10 cellular contexts compared by ENCODE assay signal in the genomic region with DNA sequence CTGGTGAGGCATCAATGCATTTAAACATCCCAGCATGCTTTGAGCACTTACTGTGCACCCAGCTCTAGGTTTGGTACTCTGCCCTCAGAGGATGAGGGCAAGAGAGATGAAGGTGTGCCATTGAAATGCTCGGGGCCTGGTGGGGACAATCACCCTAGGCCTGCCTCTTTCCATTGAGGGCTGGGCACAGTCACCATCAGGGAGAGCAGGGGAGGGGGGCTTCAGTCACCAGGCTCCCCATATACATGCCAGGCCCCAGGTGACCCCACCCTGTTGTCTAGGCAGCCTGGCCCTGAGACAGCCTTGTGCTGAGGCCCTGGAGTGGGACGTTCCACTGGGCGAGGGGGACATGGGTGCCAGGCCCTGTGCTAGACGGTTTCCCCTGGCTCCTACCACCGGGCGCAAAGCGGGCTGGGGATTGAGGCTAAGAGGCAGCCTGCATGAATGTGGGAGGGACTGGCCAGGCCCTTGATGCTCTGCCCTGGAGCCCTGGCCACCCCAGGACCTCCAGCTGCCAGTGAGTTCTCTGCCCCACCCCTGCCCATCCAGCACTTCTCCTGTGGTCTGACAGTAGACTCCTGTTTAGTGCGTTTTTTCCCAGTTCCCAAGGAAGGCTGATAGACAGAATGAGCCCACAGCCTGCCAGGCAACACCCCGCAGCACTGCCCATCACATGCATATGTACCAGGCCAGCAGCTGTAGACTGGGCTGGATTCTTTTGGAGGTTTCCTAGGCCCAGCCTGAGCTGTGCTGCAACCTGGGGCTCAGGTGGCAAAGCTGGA. TPM values are rescaled to one million over a fixed set of nuclear protein-coding genes. Genes with fewer than 3 reads are reported as not detected.
DNase-seq lines count a peak whose midpoint lies in the region; ATAC-seq, FAIRE-seq and TF ChIP-seq lines count a peak whose summit lies in the region.
"Had no signal": no experiment of that assay in that cellular context is flagged by ENCODE, and none has a peak within 500 bp of the region (broad histone marks: within the 10 kb centered on the region; RNA-seq: fewer than 3 reads in every experiment).

No MANE protein-coding gene starts in this region.

- peaks cover 62% of the 10 kb centered on the region for H3K79me2 ChIP-seq in astrocyte (ENCODE audit: insufficient read depth, low read length)

- H3K27ac Mint-ChIP-seq in CD8-positive, alpha-beta memory T cell, result peak overlapping the region; percentile 92 to 100 (median 98)
- H3K27ac Mint-ChIP-seq in T-cell, result peak overlapping the region; percentile 92 to 97
- peak overlapping the region; percentile 34 for H3K27ac Mint-ChIP-seq in astrocyte (ENCODE audit: unreplicated experiment)

- peaks cover 24 to 96% (median 31%) of the 10 kb centered on the region in 3 donors for H3K36me3 Mint-ChIP-seq in CD8-positive, alpha-beta memory T cell
- peaks cover 45% of the 10 kb centered on the region for H3K36me3 Mint-ChIP-seq in T-cell
- peaks cover 18% of the 10 kb centered on the region for H3K36me3 Mint-ChIP-seq in astrocyte (ENCODE audit: low read depth, unreplicated experiment)

- intact Hi-C loops in posterior vena cava (cut with DNase I), result no loop called here

- peaks cover 0 to 2% (median 0%) of the 10 kb centered on the region in 5 donors for H3K9me3 Mint-ChIP-seq in CD8-positive, alpha-beta memory T cell
- H3K9me3 Mint-ChIP-seq in T-cell, result no peaks in the 10 kb centered on the region
- no peaks in the 10 kb centered on the region for H3K9me3 Mint-ChIP-seq in astrocyte (ENCODE audit: unreplicated experiment)

- in situ Hi-C loops in GM13976 (cut with MboI; ENCODE audit: low sequenced_read_pairs, unreplicated experiment), result no loop called here

- no peak overlapping the region for H3K9ac ChIP-seq in astrocyte (ENCODE audit: low read length)

- H3K27me3 Mint-ChIP-seq in CD8-positive, alpha-beta memory T cell, result no peaks in the 10 kb centered on the region
- H3K27me3 Mint-ChIP-seq in T-cell (no peaks in the 10 kb centered on the region), astrocyte (ENCODE audit: low read depth, unreplicated experiment) (no peaks in the 10 kb centered on the region)

- DNase-seq in CD8-positive, alpha-beta memory T cell, result peak in 3 of 5 donors; percentile 1 to 51 (median 9)
- DNase-seq in T-cell (peak in 5 of 34 experiments; percentile 3 to 18 (median 14)), astrocyte (ENCODE audit: low read depth) (no peak), posterior vena cava (ENCODE audit: low spot score) (peak; percentile 81), GM13976 (ENCODE audit: low spot score) (no peak), midbrain (lab: John Stamatoyannopoulos, UW) (no peak), GM19238 (ENCODE audit: insufficient read length, low spot score) (no peak)
- DNase-seq: NCI-H1436 treated with DMSO at 0.1 percent for 48 hours had no signal

- ATAC-seq in T-cell (replicated peaks in 1 of 4) (no peak), GM18867 (IDR thresholded peaks at IDR 0.05; ENCODE audit: unreplicated experiment) (no peak)

- H3K4me3 Mint-ChIP-seq in CD8-positive, alpha-beta memory T cell, result peak overlapping the region; percentile 72 to 99 (median 94)
- H3K4me3 Mint-ChIP-seq in T-cell (peak overlapping the region; percentile 88 to 99 (median 92)), astrocyte (ENCODE audit: unreplicated experiment) (no peak overlapping the region)

- H3K4me3 ChIP-seq in CD8-positive, alpha-beta memory T cell (ENCODE audit: low read length), result peak overlapping the region; percentile 67
- H3K4me3 ChIP-seq in astrocyte (ENCODE audit: insufficient read depth, low read depth, low read length), result no peak overlapping the region
- H3K4me3 ChIP-seq: skin epidermis had no signal

- no peak overlapping the region for H2AFZ ChIP-seq in astrocyte (ENCODE audit: low read depth, low read length)

- no peak for FAIRE-seq in astrocyte (lab: Jason Lieb, UNC)

- TF ChIP-seq CTCF in astrocyte (IDR thresholded peaks at IDR 0.05; ENCODE audit: insufficient read depth, low read depth, low read length) (no peak), GM13976 (IDR thresholded peaks at IDR 0.05; ENCODE audit: borderline replicate concordance, control extremely low read depth, extremely low read depth, insufficient read depth, missing control alignments) (no peak)

- CTCF ChIA-PET in CD8-positive, alpha-beta memory T cell (lab: Charles Lee), result interaction anchor here (1.4 to 26.0 kb wide), 3 partner anchors 8 to 91 kb away, joined by 10 to 429 read pairs (median 39); no protein-coding TSS in a partner anchor
- CTCF ChIA-PET in T-cell (lab: Charles Lee), result interaction anchor here (0.6 to 2.0 kb wide), 7 partner anchors 8 to 97 kb away, joined by 3 to 8 read pairs (median 5); no protein-coding TSS in a partner anchor

- no peak overlapping the region for H3K4me2 ChIP-seq in astrocyte (ENCODE audit: low read length)

- H3K27ac ChIP-seq in CD8-positive, alpha-beta memory T cell (ENCODE audit: low read depth, low read length), result peak overlapping the region; percentile 78
- H3K27ac ChIP-seq in astrocyte (ENCODE audit: low read depth, low read length), result no peak overlapping the region

- peaks cover 89% of the 10 kb centered on the region for H4K20me1 ChIP-seq in astrocyte (ENCODE audit: insufficient read depth, low read length)

- H3K4me1 ChIP-seq in CD8-positive, alpha-beta memory T cell (ENCODE audit: insufficient read depth, low read length), result peaks cover 100% of the 10 kb centered on the region
- H3K4me1 ChIP-seq in astrocyte (ENCODE audit: insufficient read depth, low read length), result peaks cover 11% of the 10 kb centered on the region

- H3K9me3 ChIP-seq in CD8-positive, alpha-beta memory T cell (ENCODE audit: low read length), result no peaks in the 10 kb centered on the region
- no peaks in the 10 kb centered on the region for H3K9me3 ChIP-seq in astrocyte (ENCODE audit: insufficient read depth, low read depth, low read length)

- POLR2A ChIA-PET in CD8-positive, alpha-beta memory T cell (lab: Charles Lee), result interaction anchor here (0.8 to 16.0 kb wide), 10 partner anchors 10 to 94 kb away, joined by 3 to 272 read pairs (median 4); a partner anchor contains a TSS
- POLR2A ChIA-PET in T-cell (lab: Charles Lee), result interaction anchor here (0.5 to 2.0 kb wide), 5 partner anchors 13 to 125 kb away, joined by 3 to 5 read pairs (median 3); no protein-coding TSS in a partner anchor

- peaks cover 91 to 99% (median 99%) of the 10 kb centered on the region in 3 donors for H3K4me1 Mint-ChIP-seq in CD8-positive, alpha-beta memory T cell
- H3K4me1 Mint-ChIP-seq in T-cell (peaks cover 98 to 100% (median 99%) of the 10 kb centered on the region in 3 donors), astrocyte (ENCODE audit: low read depth, unreplicated experiment) (peaks cover 11% of the 10 kb centered on the region)

- H3K36me3 ChIP-seq in CD8-positive, alpha-beta memory T cell (ENCODE audit: insufficient read depth, low read length), result peaks cover 62% of the 10 kb centered on the region
- peaks cover 8% of the 10 kb centered on the region for H3K36me3 ChIP-seq in astrocyte (ENCODE audit: insufficient read depth, low read length)

- no peaks in the 10 kb centered on the region for H3K27me3 ChIP-seq in CD8-positive, alpha-beta memory T cell (ENCODE audit: insufficient read depth, low read length, poor library complexity, severe bottlenecking)
- H3K27me3 ChIP-seq in astrocyte (ENCODE audit: insufficient read depth, low read length), result no peaks in the 10 kb centered on the region

RNA-seq across cellular contexts. Expression of a gene that starts 18.9 kb away (rescaled TPM):
- 10 to 100 TPM; 85.2 to 89.7 TPM for total RNA-seq in CD8-positive, alpha-beta memory T cell
- 344 TPM for polyA plus RNA-seq in CD8-positive, alpha-beta memory T cell
- total RNA-seq in T-cell (100 to 1,000 TPM; 503 to 749 (median 693) TPM), astrocyte (2.6 TPM in 2 replicates), posterior vena cava (1 to 10 TPM; 1.0 to 1.6 TPM)

RNA-seq across cellular contexts. Expression of a gene that starts 43.3 kb away (rescaled TPM):
- 100 to 1,000 TPM; 264 to 280 TPM for total RNA-seq in CD8-positive, alpha-beta memory T cell
- polyA plus RNA-seq in CD8-positive, alpha-beta memory T cell, result 1,187 TPM
- total RNA-seq in T-cell (100 to 1,000 TPM; 178 to 314 (median 203) TPM), astrocyte (375 and 399 TPM in 2 replicates), posterior vena cava (100 to 1,000 TPM; 321 to 334 TPM)

Comparison
In these comparisons a context has a peak if more than half of its experiments do, and no peak if none do; other contexts are left out.
1. DNase-seq: peak in CD8-positive, alpha-beta memory T cell (3 of 5) and posterior vena cava (single experiment); none in astrocyte (single experiment), GM13976 (single experiment), midbrain (single experiment) and GM19238 (single experiment).
2. H3K27ac Mint-ChIP-seq: peak in every context shown above with its lines; median percentile 98 in CD8-positive, alpha-beta memory T cell; 94 in T-cell; 34 in astrocyte.
3. RNA of a gene that starts 18.9 kb away (total RNA-seq): 503 to 749 TPM in T-cell and 85.2 to 89.7 TPM in CD8-positive, alpha-beta memory T cell; 2.6 TPM in astrocyte and 1.0 to 1.6 TPM in posterior vena cava; every median in the first group is over 10 times any median in the second.